Comparison of ENCODE assay signal across 8 cellular contexts in genomic region chr6:31795616-31796298, GRCh38. TPM values are rescaled to one million over a fixed set of nuclear protein-coding genes. Genes with fewer than 3 reads are reported as not detected.
DNase-seq lines count a peak whose midpoint lies in the region; ATAC-seq and TF ChIP-seq lines count a peak whose summit lies in the region.

Gene VARS1, minus strand, starts transcription at chr6:31795752. Its CDS starts 535 bp downstream, at chr6:31795217.

- peak within 1 kb of the TSS; percentile 68 for H3K4me3 ChIP-seq in AG04449 (ENCODE audit: low read depth, low read length)

- H3K36me3 Mint-ChIP-seq in chondrocyte (ENCODE audit: low read depth) = peaks cover 7% of the 10 kb centered on the region

- TF ChIP-seq CTCF in AG04449 (IDR thresholded peaks at IDR 0.05; ENCODE audit: insufficient read depth, low read length, missing control alignments) (peak; percentile 97), chondrocyte (IDR thresholded peaks at IDR 0.05) (peak; percentile 88)

- H3K27me3 Mint-ChIP-seq in chondrocyte (ENCODE audit: low read depth) = no peaks in the 10 kb centered on the region

- no peaks in the 10 kb centered on the region for H3K27me3 ChIP-seq in layer of hippocampus (ENCODE audit: control insufficient read depth, insufficient read depth, low read length)

- no peaks in the 10 kb centered on the region for H3K9me3 Mint-ChIP-seq in chondrocyte (ENCODE audit: low read depth)

- DNase-seq in AG04449 (ENCODE audit: low read depth, low spot score) (no peak), NCI-H460 (ENCODE audit: extremely low read depth, low read depth) (peak; percentile 83), chondrocyte (ENCODE audit: low spot score) (peak; percentile 96)
- DNase-seq in activated CD4-positive, alpha-beta T cell treated with anti-CD3 and anti-CD28 coated beads for 24 hours (ENCODE audit: low read depth in 2 of 2) = peak; percentile 73 to 76
- peak; percentile 65 to 80 for DNase-seq in stimulated activated CD4-positive, alpha-beta T cell treated with anti-CD3 and anti-CD28 coated beads, Interleukin-1b, Interleukin-23, amount 100 ng/mL, for 4 hours (ENCODE audit: low read depth in 2 of 2)

- CTCF ChIA-PET in AG04449 (lab: Yijun Ruan, JAX) = interaction anchor here (0.8 to 5.3 kb wide), 18 partner anchors 9 to 115 kb away, joined by 3 to 57 read pairs (median 4); partner anchors contain the start of genes HSPA1B, LSM2, LY6G5C and VWA7

- H3K4me3 Mint-ChIP-seq in chondrocyte (ENCODE audit: unreplicated experiment) = peak within 1 kb of the TSS; percentile 99

- POLR2A ChIA-PET in AG04449 (lab: Yijun Ruan, JAX) = interaction anchor here (1.0 to 2.4 kb wide), 10 partner anchors 9 to 93 kb away, joined by 3 to 17 read pairs (median 6); partner anchors contain the start of genes ABHD16A, CLIC1, DDAH2 and HSPA1A

- H3K27ac ChIP-seq in layer of hippocampus (ENCODE audit: low read depth, low read length) = peak within 1 kb of the TSS; percentile 97

- H3K27ac Mint-ChIP-seq in chondrocyte (ENCODE audit: unreplicated experiment) = peak within 1 kb of the TSS; percentile 100

- H3K4me1 Mint-ChIP-seq in chondrocyte (ENCODE audit: low read depth) = peaks cover 25% of the 10 kb centered on the region

- ATAC-seq in GM18907 (IDR thresholded peaks at IDR 0.05; ENCODE audit: unreplicated experiment) (peak; percentile 68), HG03280 (IDR thresholded peaks at IDR 0.05; ENCODE audit: unreplicated experiment) (peak; percentile 82)

RNA-seq across cellular contexts. Expression of gene VARS1, which starts in this region (rescaled TPM):
- total RNA-seq in NCI-H460 (2014; rRNA removed; shearing (Covaris generic)) = 42.1 and 46.7 TPM in 2 replicates
- 123 and 136 TPM in 2 replicates for polyA plus RNA-seq in NCI-H460 (2014; cell fraction: nucleus; rRNA removed)
- 71.1 to 101 TPM (median 71.9 TPM) in 3 replicates for total RNA-seq in chondrocyte
